In genomic region chr6:15481892-15482291, GRCh38 we compare ENCODE assay signal across 1 cellular context.
TF ChIP-seq lines count a peak whose summit lies in the region.

No MANE protein-coding gene starts in this region.

TF ChIP-seq in K562, 482 proteins besides CTCF, POLR2A, EP300 and RAD21 (continued from another document and continues in another):
- TF ChIP-seq SUPT5H (IDR thresholded peaks at IDR 0.05) = no peak
- TF ChIP-seq STAT5A (IDR thresholded peaks at IDR 0.05; ENCODE audit: borderline replicate concordance, low read length) = peak; percentile 77
- TF ChIP-seq CREM (IDR thresholded peaks at IDR 0.05; ENCODE audit: low read depth) = peak; percentile 68; the same call in 1 of the 2 replicates
- TF ChIP-seq ZNF76 (CRISPR knock-in tag; IDR thresholded peaks at IDR 0.05; ENCODE audit: borderline replicate concordance) = no peak
- no peak for TF ChIP-seq ZNF324 (CRISPR knock-in tag; IDR thresholded peaks at IDR 0.05)
- TF ChIP-seq BMI1 (IDR thresholded peaks at IDR 0.05; ENCODE audit: low read length) = no peak
- no peak for TF ChIP-seq UBTF (IDR thresholded peaks at IDR 0.05; ENCODE audit: borderline replicate concordance in 1 of 2, low read depth in 2 of 2, low read length in 2 of 2)
- peak; percentile 96 for TF ChIP-seq CBFA2T3 (IDR thresholded peaks at IDR 0.05)
- TF ChIP-seq PHF21A (IDR thresholded peaks at IDR 0.05; ENCODE audit: borderline replicate concordance, low read depth) = no peak
- no peak for TF ChIP-seq CGGBP1 (CRISPR knock-in tag; IDR thresholded peaks at IDR 0.05)
- TF ChIP-seq CXXC5 (CRISPR knock-in tag; IDR thresholded peaks at IDR 0.05) = peak; percentile 85
- no peak for TF ChIP-seq POLR2G (IDR thresholded peaks at IDR 0.05; ENCODE audit: low read depth, low read length)
- TF ChIP-seq TEAD4 (IDR thresholded peaks at IDR 0.05; ENCODE audit: low read length) = peak; percentile 94
- no peak for TF ChIP-seq TEAD4 (CRISPR knock-in tag; IDR thresholded peaks at IDR 0.05; ENCODE audit: borderline replicate concordance)
- no peak for TF ChIP-seq MYNN (IDR thresholded peaks at IDR 0.05)
- no peak for TF ChIP-seq MYNN (CRISPR knock-in tag; IDR thresholded peaks at IDR 0.05)
- peak; percentile 73; the same call in 1 of the 2 replicates for TF ChIP-seq ATF3 (IDR thresholded peaks at IDR 0.05)
- TF ChIP-seq ATF3 (CRISPR knock-in tag; conservative IDR thresholded peaks at IDR 0.05) = 0 out of 2 replicates have a peak, but pooled peaks have one; percentile 33
- TF ChIP-seq HDGF (IDR thresholded peaks at IDR 0.05) = no peak
- TF ChIP-seq PRPF4 (IDR thresholded peaks at IDR 0.05; ENCODE audit: insufficient read depth, low read depth, low read length, poor library complexity, severe bottlenecking) = no peak
- peak; percentile 68 for TF ChIP-seq CCNT2 (IDR thresholded peaks at IDR 0.05; ENCODE audit: borderline replicate concordance, extremely low read depth, insufficient read length, low read depth, low read length)
- no peak for TF ChIP-seq ZBTB12 (CRISPR knock-in tag; IDR thresholded peaks at IDR 0.05)
- TF ChIP-seq RBM15 (IDR thresholded peaks at IDR 0.05; ENCODE audit: insufficient read depth, low read length) = no peak
- no peak for TF ChIP-seq PRMT5 (CRISPR knock-in tag; IDR thresholded peaks at IDR 0.05)
- peak; percentile 86 for TF ChIP-seq ZNF766 (CRISPR knock-in tag; conservative IDR thresholded peaks at IDR 0.05)
- no peak for TF ChIP-seq POU5F1 (IDR thresholded peaks at IDR 0.05; ENCODE audit: borderline replicate concordance, low read depth, low read length, partially characterized antibody)
- TF ChIP-seq NR4A1 (CRISPR knock-in tag; IDR thresholded peaks at IDR 0.05) = no peak
- no peak for TF ChIP-seq NR4A1 (tag; IDR thresholded peaks at IDR 0.05)
- peak; percentile 41; the same call in 1 of the 2 replicates for TF ChIP-seq VEZF1 (CRISPR knock-in tag; IDR thresholded peaks at IDR 0.05)
- no peak for TF ChIP-seq ZNF174 (CRISPR knock-in tag; IDR thresholded peaks at IDR 0.05)
- TF ChIP-seq ARNT (IDR thresholded peaks at IDR 0.05) = peak in 1 of 2 experiments; percentile 80; a peak in 2 of 4 replicates
- no peak for TF ChIP-seq POLR2AphosphoS2 (IDR thresholded peaks at IDR 0.05; ENCODE audit: low read length)
- no peak for TF ChIP-seq ZHX1 (conservative IDR thresholded peaks at IDR 0.05; ENCODE audit: low read length)
- TF ChIP-seq XRCC3 (IDR thresholded peaks at IDR 0.05) = no peak
- peak; percentile 62 for TF ChIP-seq CREB1 (IDR thresholded peaks at IDR 0.05)
- TF ChIP-seq CREB1 (CRISPR knock-in tag; IDR thresholded peaks at IDR 0.05) = peak; percentile 70; the same call in 1 of the 2 replicates
- peak; percentile 81 for TF ChIP-seq KLF16 (IDR thresholded peaks at IDR 0.05)
- TF ChIP-seq ARID1B (IDR thresholded peaks at IDR 0.05) = peak; percentile 96
- no peak for TF ChIP-seq THRB (CRISPR knock-in tag; conservative IDR thresholded peaks at IDR 0.05)
- TF ChIP-seq ELF1 (tag; IDR thresholded peaks at IDR 0.05) = 0 out of 2 replicates have a peak, but pooled peaks have one; percentile 38
- no peak for TF ChIP-seq ILK (tag; IDR thresholded peaks at IDR 0.05; ENCODE audit: borderline replicate concordance, low read depth)
- no peak for TF ChIP-seq DNMT1 (IDR thresholded peaks at IDR 0.05)
- no peak for TF ChIP-seq KHSRP (IDR thresholded peaks at IDR 0.05)
- TF ChIP-seq TARDBP (IDR thresholded peaks at IDR 0.05) = no peak; the same call in 1 of the 2 replicates
- TF ChIP-seq ZNF561 (CRISPR knock-in tag; conservative IDR thresholded peaks at IDR 0.05) = no peak
- 0 out of 2 replicates have a peak, but pooled peaks have one; percentile 28 for TF ChIP-seq TRIM28 (IDR thresholded peaks at IDR 0.05)
- TF ChIP-seq ZNF316 (IDR thresholded peaks at IDR 0.05) = peak; percentile 87
- no peak for TF ChIP-seq RBM17 (IDR thresholded peaks at IDR 0.05; ENCODE audit: borderline replicate concordance, low read depth, low read length)
- TF ChIP-seq ZC3H8 (IDR thresholded peaks at IDR 0.05) = no peak
- peak in 1 of 2 experiments; percentile 70; a peak in 2 of 4 replicates for TF ChIP-seq MLLT1 (IDR thresholded peaks at IDR 0.05)
- TF ChIP-seq FOXA3 (CRISPR knock-in tag; conservative IDR thresholded peaks at IDR 0.05 in 1 of 2, IDR thresholded peaks at IDR 0.05 in 1 of 2) = no peak
- no peak for TF ChIP-seq SIN3B (IDR thresholded peaks at IDR 0.05; ENCODE audit: low read depth)
- TF ChIP-seq YBX1 (IDR thresholded peaks at IDR 0.05) = no peak
- TF ChIP-seq MTA3 (IDR thresholded peaks at IDR 0.05; ENCODE audit: borderline replicate concordance) = peak; percentile 89
- TF ChIP-seq GATAD2A (IDR thresholded peaks at IDR 0.05) = peak; percentile 70; the same call in 1 of the 2 replicates
- TF ChIP-seq FIP1L1 (IDR thresholded peaks at IDR 0.05; ENCODE audit: low read depth, low read length, poor library complexity, severe bottlenecking) = no peak
- no peak for TF ChIP-seq GTF2B (IDR thresholded peaks at IDR 0.05; ENCODE audit: extremely low read depth, insufficient read length)
- TF ChIP-seq KDM1A (IDR thresholded peaks at IDR 0.05) = peak; percentile 96
- peak; percentile 62; the same call in 1 of the 2 replicates for TF ChIP-seq ADNP (tag; IDR thresholded peaks at IDR 0.05)
- no peak for TF ChIP-seq ZNF740 (CRISPR knock-in tag; IDR thresholded peaks at IDR 0.05)
- TF ChIP-seq ZNF740 (tag; IDR thresholded peaks at IDR 0.05) = no peak
- no peak for TF ChIP-seq PCBP2 (IDR thresholded peaks at IDR 0.05; ENCODE audit: low read depth, low read length, poor library complexity, severe bottlenecking)
- TF ChIP-seq FOXA1 (IDR thresholded peaks at IDR 0.05; ENCODE audit: borderline replicate concordance) = no peak
- TF ChIP-seq TFAM (CRISPR knock-in tag; conservative IDR thresholded peaks at IDR 0.05) = no peak
- peak; percentile 65 for TF ChIP-seq MAFF (IDR thresholded peaks at IDR 0.05; ENCODE audit: low read length)
- no peak for TF ChIP-seq ZBED1 (IDR thresholded peaks at IDR 0.05)
- no peak for TF ChIP-seq ZNF165 (CRISPR knock-in tag; IDR thresholded peaks at IDR 0.05; ENCODE audit: borderline replicate concordance)
- TF ChIP-seq LCOR (CRISPR knock-in tag; IDR thresholded peaks at IDR 0.05) = peak; percentile 68; the same call in 1 of the 2 replicates
